In genomic region chr9:122256206-122256605, GRCh38 we compare ENCODE assay signal across 26 cellular contexts. TPM values are rescaled to one million over a fixed set of nuclear protein-coding genes. Genes with fewer than 3 reads are reported as not detected.
DNase-seq lines count a peak whose midpoint lies in the region; ATAC-seq, FAIRE-seq and TF ChIP-seq lines count a peak whose summit lies in the region.
"Had no signal": no experiment of that assay in that cellular context is flagged by ENCODE, and none has a peak within 500 bp of the region (broad histone marks: within the 10 kb centered on the region; RNA-seq: fewer than 3 reads in every experiment).

No MANE protein-coding gene starts in this region.

- DNase-seq in MCF 10A (ENCODE audit: unreplicated experiment) = no peak
- DNase-seq in mammary epithelial cell = no peak
- DNase-seq in GM23338 (ENCODE audit: low spot score) = no peak
- no peak for DNase-seq in Panc1 (ENCODE audit: low read depth, low spot score)
- no peak for DNase-seq in K562 (ENCODE audit: extremely low read depth in 1 of 4, low spot score in 3 of 4)
- no peak for DNase-seq in trophoblast cell
- DNase-seq in KG1 (lab: John Stamatoyannopoulos, UW) = no peak
- DNase-seq in dedifferentiated amniotic fluid mesenchymal stem cell (ENCODE audit: extremely low spot score) = no peak
- DNase-seq: 8988T; ACHN; AML-193; BE2C; Calu3; CD4-positive, alpha-beta T cell; COR-L47; DMS53; DMS79 treated with DMSO at 0.1 percent for 48 hours; GF-D8; GOT3 had no signal

- H3K36me3 Mint-ChIP-seq in MCF 10A (ENCODE audit: insufficient read depth, unreplicated experiment) (peaks cover 76% of the 10 kb centered on the region), GM23338 (ENCODE audit: low read depth) (peaks cover 23% of the 10 kb centered on the region)

- no peak overlapping the region for H3K23ac ChIP-seq in trophoblast cell (ENCODE audit: low read length)

- WGBS in mammary epithelial cell (ENCODE audit: low coverage, missing lambda C conversion rate) = 81% methylated on average over 5 of the region's 5 CpGs
- WGBS in K562 (ENCODE audit: insufficient coverage, low coverage, missing lambda C conversion rate) = 71% methylated on average over 5 of the region's 5 CpGs
- WGBS in trophoblast cell (ENCODE audit: extremely low coverage, insufficient coverage, insufficient read length) = 100% methylated on average over 1 of the region's 5 CpGs

- ATAC-seq in GM23338 (no peak), Panc1 (no peak), K562 (no peak)
- ATAC-seq: A549, HCT116 had no signal

- H3F3A ChIP-seq in GM23338 (replicated peaks; ENCODE audit: low read depth) = no peaks in the 10 kb centered on the region; the same call in 1 of the 2 replicates

- POLR2A ChIA-PET in MCF 10A (lab: Yijun Ruan, JAX) = interaction anchor here (0.7 to 1.3 kb wide), 2 partner anchors 9 to 24 kb away, joined by 3 to 5 read pairs; partner anchors contain the start of genes MRRF and RBM18
- POLR2A ChIA-PET in Panc1 (lab: Charles Lee) = interaction anchor here (0.6 kb wide), 1 partner anchor 10 kb away, joined by 3 read pairs; no protein-coding TSS in a partner anchor
- POLR2A ChIA-PET in K562 (lab: Yijun Ruan, JAX) = interaction anchor here (2.7 to 3.3 kb wide), 2 partner anchors 8 to 12 kb away, joined by 17 to 18 read pairs; partner anchors contain the start of genes MRRF and RBM18

- no peak for TF ChIP-seq EP300 in K562 (IDR thresholded peaks at IDR 0.05; ENCODE audit: low read length)

- in situ Hi-C loops in mammary epithelial cell (cut with MboI; ENCODE audit: low sequenced_read_pairs in 2 of 2) = no loop called here
- in situ Hi-C loops in Panc1 (cut with HindIII; ENCODE audit: low pct_unique_long_range_greater_than_20kb, low sequenced_read_pairs) = no loop called here
- in situ Hi-C loops in K562 (cut with MboI) = no loop called here

- H3K9ac ChIP-seq in mammary epithelial cell (ENCODE audit: insufficient read depth, low read length) = no peak overlapping the region
- no peak overlapping the region for H3K9ac ChIP-seq in K562 (ENCODE audit: insufficient read depth in 1 of 2, low read depth in 2 of 2, low read length in 2 of 2)
- no peak overlapping the region for H3K9ac ChIP-seq in trophoblast cell (ENCODE audit: low read length)
- H3K9ac ChIP-seq: BLaER1 treated with 17β-estradiol and CSF1 and Interleukin-3, amounts not matched to agents 10 nM and 100 nM had no signal

- no peaks in the 10 kb centered on the region for H3K79me1 ChIP-seq in trophoblast cell (ENCODE audit: low read length)

- H3K79me2 ChIP-seq in mammary epithelial cell (ENCODE audit: insufficient read depth, low read length) (peaks cover 84% of the 10 kb centered on the region), GM23338 (replicated peaks; ENCODE audit: insufficient read depth) (peaks cover 12% of the 10 kb centered on the region), K562 (ENCODE audit: control insufficient read depth, insufficient read depth, low read length) (peaks cover 54% of the 10 kb centered on the region), trophoblast cell (ENCODE audit: control insufficient read depth, insufficient read depth, low read length, poor library complexity) (no peaks in the 10 kb centered on the region)

- H3K27ac ChIP-seq in mammary epithelial cell (ENCODE audit: insufficient read depth, low read depth, low read length) (no peak overlapping the region), GM23338 (ENCODE audit: low read depth) (0 out of 2 replicates have a peak overlapping the region, but pooled peaks have one; percentile 12), Panc1 (ENCODE audit: low read length) (no peak overlapping the region), K562 (ENCODE audit: extremely low read depth, low read depth, low read length) (peak overlapping the region; percentile 23; the same call in 1 of the 3 replicates), trophoblast cell (ENCODE audit: low read depth, low read length) (no peak overlapping the region)
- H3K27ac ChIP-seq: A549; BLaER1 treated with 17β-estradiol and CSF1 and Interleukin-3, amounts not matched to agents 10 nM and 100 nM had no signal

- no peak for TF ChIP-seq POLR2A in K562 (conservative IDR thresholded peaks at IDR 0.05)

- no peak overlapping the region for H4K8ac ChIP-seq in trophoblast cell (ENCODE audit: low read depth, low read length)

- H2AFZ ChIP-seq in mammary epithelial cell (ENCODE audit: low read depth, low read length) (no peak overlapping the region), GM23338 (no peak overlapping the region), K562 (ENCODE audit: low read depth, low read length) (no peak overlapping the region), trophoblast cell (ENCODE audit: insufficient read depth, low read length, poor library complexity) (no peak overlapping the region)

- no peak overlapping the region for H2BK120ac ChIP-seq in trophoblast cell (ENCODE audit: insufficient read depth, low read length, poor library complexity)

- no peak overlapping the region for H2BK5ac ChIP-seq in trophoblast cell (ENCODE audit: low read depth, low read length, poor library complexity)

- H3K27me3 ChIP-seq in mammary epithelial cell (ENCODE audit: insufficient read depth, low read length) = no peaks in the 10 kb centered on the region
- no peaks in the 10 kb centered on the region for H3K27me3 ChIP-seq in GM23338 (ENCODE audit: insufficient read depth)
- no peaks in the 10 kb centered on the region for H3K27me3 ChIP-seq in Panc1 (ENCODE audit: control insufficient read depth, insufficient read depth, low read length)
- no peaks in the 10 kb centered on the region for H3K27me3 ChIP-seq in K562 (ENCODE audit: control insufficient read depth in 2 of 2, insufficient read depth in 2 of 2, low read length in 2 of 2)
- no peaks in the 10 kb centered on the region for H3K27me3 ChIP-seq in trophoblast cell (ENCODE audit: insufficient read depth, low read length)
- H3K27me3 ChIP-seq: BE2C; BLaER1 treated with 17β-estradiol and CSF1 and Interleukin-3, amounts not matched to agents 10 nM and 100 nM had no signal

- no peaks in the 10 kb centered on the region for H3K9me2 ChIP-seq in GM23338 (ENCODE audit: insufficient read depth)

- H4K12ac ChIP-seq in trophoblast cell (ENCODE audit: low read depth, low read length) = no peak overlapping the region

- H3K18ac ChIP-seq in trophoblast cell (ENCODE audit: low read length) = no peak overlapping the region

- no peak overlapping the region for H3K14ac ChIP-seq in trophoblast cell (ENCODE audit: low read length)

- no peak overlapping the region for H4K91ac ChIP-seq in trophoblast cell (ENCODE audit: low read depth, low read length)

- no TSS peak for BruUV-seq in MCF 10A (replicated peaks; lab: Mats Ljungman, UMichigan)
- BruUV-seq in mammary epithelial cell (replicated peaks; lab: Mats Ljungman, UMichigan) = no TSS peak
- TSS peak; percentile 20 for BruUV-seq in Panc1 (replicated peaks; lab: Mats Ljungman, UMichigan)
- BruUV-seq in K562 (replicated peaks; lab: Mats Ljungman, UMichigan) = no TSS peak

- H3K4me3 ChIP-seq in mammary epithelial cell (replicated peaks in 1 of 3; ENCODE audit: insufficient read depth in 1 of 3, low read depth in 2 of 3, low read length in 3 of 3) (no peak overlapping the region), GM23338 (no peak overlapping the region), Panc1 (ENCODE audit: low read depth in 2 of 2, low read length in 2 of 2) (no peak overlapping the region), K562 (no peak overlapping the region), trophoblast cell (ENCODE audit: low read depth, low read length) (no peak overlapping the region)
- H3K4me3 ChIP-seq: A549; BLaER1 treated with 17β-estradiol and CSF1 and Interleukin-3, amounts not matched to agents 10 nM and 100 nM had no signal

- no peak overlapping the region for H3K4ac ChIP-seq in trophoblast cell (ENCODE audit: low read depth, low read length)

- H3K9me3 ChIP-seq in mammary epithelial cell (replicated peaks; ENCODE audit: insufficient read depth, low read length) (no peaks in the 10 kb centered on the region), Panc1 (ENCODE audit: control insufficient read depth, insufficient read depth, low read depth, low read length) (no peaks in the 10 kb centered on the region), K562 (replicated peaks; ENCODE audit: control insufficient read depth, insufficient read depth, low read depth, low read length) (no peaks in the 10 kb centered on the region), trophoblast cell (ENCODE audit: insufficient read depth, low read depth, low read length) (no peaks in the 10 kb centered on the region)
- H3K9me3 ChIP-seq: A549; BE2C; BLaER1 treated with 17β-estradiol and CSF1 and Interleukin-3, amounts not matched to agents 10 nM and 100 nM had no signal

- H3K9me3 Mint-ChIP-seq in MCF 10A (ENCODE audit: unreplicated experiment) (no peaks in the 10 kb centered on the region), GM23338 (no peaks in the 10 kb centered on the region)
- H3K9me3 Mint-ChIP-seq: CD14-positive monocyte; CD4-positive, alpha-beta T cell had no signal

- no peak for FAIRE-seq in K562 (lab: Jason Lieb, UNC)
- FAIRE-seq: A549, GM12891, GM18507, H54 had no signal

- H3K27me3 Mint-ChIP-seq in MCF 10A (ENCODE audit: insufficient read depth, unreplicated experiment) (no peaks in the 10 kb centered on the region), GM23338 (ENCODE audit: insufficient read depth, low read depth, poor library complexity) (peaks cover 1% of the 10 kb centered on the region)
- H3K27me3 Mint-ChIP-seq: CD4-positive, alpha-beta T cell had no signal

- H3K4me3 Mint-ChIP-seq in MCF 10A (ENCODE audit: unreplicated experiment) (no peak overlapping the region), GM23338 (no peak overlapping the region)
- H3K4me3 Mint-ChIP-seq: CD14-positive monocyte; CD4-positive, alpha-beta T cell had no signal

- peaks cover 22% of the 10 kb centered on the region for H3K36me3 ChIP-seq in mammary epithelial cell (ENCODE audit: insufficient read depth, low read length)
- peaks cover 14% of the 10 kb centered on the region; the same call in 1 of the 2 replicates for H3K36me3 ChIP-seq in GM23338 (ENCODE audit: insufficient read depth)
- peaks cover 10% of the 10 kb centered on the region for H3K36me3 ChIP-seq in Panc1 (ENCODE audit: control insufficient read depth, insufficient read depth, low read length)
- peaks cover 77% of the 10 kb centered on the region for H3K36me3 ChIP-seq in K562 (ENCODE audit: control insufficient read depth, insufficient read depth, low read length)
- H3K36me3 ChIP-seq in trophoblast cell (ENCODE audit: control insufficient read depth in 1 of 2, insufficient read depth in 2 of 2, low read length in 2 of 2) = peaks cover 7 to 10% of the 10 kb centered on the region in 2 experiments

- H3K4me1 Mint-ChIP-seq in MCF 10A (ENCODE audit: insufficient read depth, unreplicated experiment) (peaks cover 5% of the 10 kb centered on the region), GM23338 (peaks cover 29% of the 10 kb centered on the region)
- H3K4me1 Mint-ChIP-seq: CD14-positive monocyte had no signal

- no peak overlapping the region for H2BK12ac ChIP-seq in trophoblast cell (ENCODE audit: low read length)

- no peak overlapping the region for H2AK5ac ChIP-seq in trophoblast cell (ENCODE audit: low read length)

- dilution Hi-C loops in mammary epithelial cell (cut with HindIII; ENCODE audit: low sequenced_read_pairs) = no loop called here

- no peaks in the 10 kb centered on the region for H3K9me1 ChIP-seq in K562 (ENCODE audit: control insufficient read depth, insufficient read depth, low read length)

- H3K4me1 ChIP-seq in mammary epithelial cell (ENCODE audit: insufficient read depth, low read length) = no peaks in the 10 kb centered on the region
- H3K4me1 ChIP-seq in GM23338 (ENCODE audit: insufficient read depth) = peaks cover 52% of the 10 kb centered on the region
- no peaks in the 10 kb centered on the region for H3K4me1 ChIP-seq in Panc1 (ENCODE audit: control insufficient read depth, insufficient read depth, low read length)
- peaks cover 9 to 38% of the 10 kb centered on the region in 2 experiments for H3K4me1 ChIP-seq in K562 (replicated peaks in 1 of 2; ENCODE audit: control insufficient read depth in 2 of 2, insufficient read depth in 2 of 2, low read length in 2 of 2)
- H3K4me1 ChIP-seq in trophoblast cell (ENCODE audit: control insufficient read depth in 1 of 2, insufficient read depth in 2 of 2, low read length in 2 of 2) = no peaks in the 10 kb centered on the region
- H3K4me1 ChIP-seq: A549 had no signal

- TF ChIP-seq CTCF in MCF 10A (IDR thresholded peaks at IDR 0.05; ENCODE audit: unreplicated experiment) (no peak), mammary epithelial cell (conservative IDR thresholded peaks at IDR 0.05 in 1 of 2, IDR thresholded peaks at IDR 0.05 in 1 of 2; ENCODE audit: extremely low read depth in 1 of 2, insufficient read depth in 1 of 2, low read depth in 1 of 2, low read length in 2 of 2) (no peak), GM23338 (conservative IDR thresholded peaks at IDR 0.05; ENCODE audit: low read depth in 2 of 2) (no peak), Panc1 (IDR thresholded peaks at IDR 0.05) (no peak), K562 (IDR thresholded peaks at IDR 0.05 in 2 of 3, conservative IDR thresholded peaks at IDR 0.05 in 1 of 3; ENCODE audit: insufficient read depth in 2 of 3, low read depth in 1 of 3, low read length in 3 of 3) (no peak)

- CTCF ChIA-PET in MCF 10A (lab: Yijun Ruan, JAX) (interaction anchor here (0.5 kb wide), 1 partner anchor 296 kb away, joined by 4 read pairs; no protein-coding TSS in a partner anchor), mammary epithelial cell (lab: Charles Lee; ENCODE audit: low non-redundant PET) (no interaction called here), Panc1 (lab: Charles Lee) (no interaction called here), K562 (lab: Yijun Ruan, JAX; ENCODE audit: low intra/inter-chr PET ratio) (no interaction called here)

- H3K4me2 ChIP-seq in mammary epithelial cell (ENCODE audit: insufficient read depth, low read depth, low read length) = no peak overlapping the region
- H3K4me2 ChIP-seq in GM23338 = 0 out of 2 replicates have a peak overlapping the region, but pooled peaks have one; percentile 9
- H3K4me2 ChIP-seq in K562 (ENCODE audit: insufficient read depth, low read length) = no peak overlapping the region
- no peak overlapping the region for H3K4me2 ChIP-seq in trophoblast cell (ENCODE audit: low read length)
- H3K4me2 ChIP-seq: A549; BLaER1 treated with 17β-estradiol and CSF1 and Interleukin-3, amounts not matched to agents 10 nM and 100 nM had no signal

- H3K27ac Mint-ChIP-seq in MCF 10A (ENCODE audit: low read depth, unreplicated experiment) (peak overlapping the region; percentile 29), GM23338 (0 out of 2 replicates have a peak overlapping the region, but pooled peaks have one; percentile 1)
- H3K27ac Mint-ChIP-seq: CD4-positive, alpha-beta T cell had no signal

- no peaks in the 10 kb centered on the region for H4K20me1 ChIP-seq in mammary epithelial cell (ENCODE audit: insufficient read depth, low read length)
- H4K20me1 ChIP-seq in GM23338 (replicated peaks; ENCODE audit: insufficient read depth) = no peaks in the 10 kb centered on the region
- no peaks in the 10 kb centered on the region for H4K20me1 ChIP-seq in K562 (replicated peaks; ENCODE audit: control insufficient read depth, insufficient read depth, low read length)

- intact Hi-C loops in MCF 10A (cut with micrococcal nuclease) (no loop called here), mammary epithelial cell (cut with micrococcal nuclease) (no loop called here), Panc1 (cut with micrococcal nuclease; ENCODE audit: unreplicated experiment) (no loop called here), K562 (cut with micrococcal nuclease) (no loop called here)

- TF ChIP-seq RAD21 in K562 (CRISPR knock-in tag; conservative IDR thresholded peaks at IDR 0.05 in 1 of 2, IDR thresholded peaks at IDR 0.05 in 1 of 2) = no peak

RNA-seq across cellular contexts. Expression of gene RBM18, which starts 8.4 kb away (rescaled TPM):
- total RNA-seq in MCF 10A (2022) = 39.9 and 44.4 TPM in 2 replicates
- total RNA-seq in mammary epithelial cell = 10 to 100 TPM; 14.3 to 39.7 TPM
- 22.6 TPM for polyA plus RNA-seq in mammary epithelial cell
- 22.0 TPM for polyA minus RNA-seq in mammary epithelial cell
- 9.3 and 9.9 TPM in 2 replicates for total RNA-seq in GM23338 (2014; rRNA removed; shearing (Covaris generic))
- 23.2 and 25.5 TPM in 2 replicates for polyA plus RNA-seq in GM23338 (2016; fragmentation: Nextera tagmentation; extraction: Ambion mirVana)
- 19.2 TPM for total RNA-seq in Panc1 (2021; ENCODE audit: unreplicated experiment)
- 17.7 TPM for polyA plus RNA-seq in Panc1 (2012; ENCODE audit: insufficient read length)
- 4.5 and 12.6 TPM in 2 replicates for total RNA-seq in K562 (2011; cell fraction: chromatin; rRNA removed; ENCODE audit: low replicate concordance)
- total RNA-seq in K562 (2011; cell fraction: nucleolus; rRNA removed) = 3.5 and 3.7 TPM in 2 replicates
- 5.8 and 9.0 TPM in 2 replicates for total RNA-seq in K562 (2011; cell fraction: nucleoplasm; rRNA removed)
- 7.4 and 7.9 TPM in 2 replicates for total RNA-seq in K562 (2014; rRNA removed)
- 24.5 and 25.2 TPM in 2 replicates for total RNA-seq in K562 (2014; rRNA removed; fragmentation: Illumina TruSeq; extraction: Trizol)
- total RNA-seq in K562 (2015; rRNA removed; fragmentation: Illumina TruSeq; extraction: Trizol) = 14.6 and 16.3 TPM in 2 replicates
- 34.0 and 36.4 TPM in 2 replicates for total RNA-seq in K562 (2021)
- 46.5 and 61.7 TPM in 2 replicates for polyA plus RNA-seq in K562 (2011; rRNA removed)
- 8.2 and 10.9 TPM in 2 replicates for polyA plus RNA-seq in K562 (2011; cell fraction: cytosol; rRNA removed)
- 6.1 and 11.3 TPM in 2 replicates for polyA plus RNA-seq in K562 (2011; cell fraction: nucleus; rRNA removed)
- polyA plus RNA-seq in K562 (2012) = 22.9 and 29.0 TPM in 2 replicates
- 39.6 and 41.8 TPM in 2 replicates for polyA plus RNA-seq in K562 (2014; fragmentation: Illumina TruSeq; extraction: Trizol)
- polyA plus RNA-seq in K562 (2014; fragmentation: Nextera tagmentation; extraction: Ambion mirVana) = 10 to 100 TPM; 84.1 to 86.3 TPM
- 20.0 and 26.5 TPM in 2 replicates for polyA plus RNA-seq in K562 (2014; rRNA removed)
- polyA minus RNA-seq in K562 (2011; rRNA and poly(A)+ RNA removed) = 29.0 and 32.7 TPM in 2 replicates
- 6.8 and 12.9 TPM in 2 replicates for polyA minus RNA-seq in K562 (2011; cell fraction: cytosol; rRNA and poly(A)+ RNA removed)
- polyA minus RNA-seq in K562 (2011; cell fraction: nucleus; rRNA and poly(A)+ RNA removed) = 2.4 and 4.9 TPM in 2 replicates
- 13.9 and 15.2 TPM in 2 replicates for polyA plus RNA-seq in trophoblast cell (2013)

RNA-seq across cellular contexts. Expression of gene MRRF, which starts 8.5 kb away (rescaled TPM):
- 73.0 and 90.3 TPM in 2 replicates for total RNA-seq in MCF 10A (2022)
- total RNA-seq in mammary epithelial cell = 10 to 100 TPM; 43.0 to 52.0 TPM
- 65.8 TPM for polyA plus RNA-seq in mammary epithelial cell
- 33.9 TPM for polyA minus RNA-seq in mammary epithelial cell
- total RNA-seq in GM23338 (2014; rRNA removed; shearing (Covaris generic)) = 31.5 and 32.7 TPM in 2 replicates
- 25.1 and 27.8 TPM in 2 replicates for polyA plus RNA-seq in GM23338 (2016; fragmentation: Nextera tagmentation; extraction: Ambion mirVana)
- total RNA-seq in Panc1 (2021; ENCODE audit: unreplicated experiment) = 28.4 TPM
- polyA plus RNA-seq in Panc1 (2012; ENCODE audit: insufficient read length) = 12.0 TPM
- 118 and 197 TPM in 2 replicates for total RNA-seq in K562 (2011; cell fraction: chromatin; rRNA removed; ENCODE audit: low replicate concordance)
- 66.7 and 74.3 TPM in 2 replicates for total RNA-seq in K562 (2011; cell fraction: nucleolus; rRNA removed)
- total RNA-seq in K562 (2011; cell fraction: nucleoplasm; rRNA removed) = 91.3 and 97.5 TPM in 2 replicates
- 53.6 and 57.9 TPM in 2 replicates for total RNA-seq in K562 (2014; rRNA removed)
- total RNA-seq in K562 (2014; rRNA removed; fragmentation: Illumina TruSeq; extraction: Trizol) = 81.2 and 89.5 TPM in 2 replicates
- 65.7 and 70.8 TPM in 2 replicates for total RNA-seq in K562 (2015; rRNA removed; fragmentation: Illumina TruSeq; extraction: Trizol)
- 49.0 and 55.0 TPM in 2 replicates for total RNA-seq in K562 (2021)
- polyA plus RNA-seq in K562 (2011; rRNA removed) = 101 and 105 TPM in 2 replicates
- polyA plus RNA-seq in K562 (2011; cell fraction: cytosol; rRNA removed) = 32.0 and 54.7 TPM in 2 replicates
- 155 and 246 TPM in 2 replicates for polyA plus RNA-seq in K562 (2011; cell fraction: nucleus; rRNA removed)
- polyA plus RNA-seq in K562 (2012) = 45.7 and 52.4 TPM in 2 replicates
- 81.3 and 93.1 TPM in 2 replicates for polyA plus RNA-seq in K562 (2014; fragmentation: Illumina TruSeq; extraction: Trizol)
- 10 to 100 TPM; 78.6 to 95.1 TPM for polyA plus RNA-seq in K562 (2014; fragmentation: Nextera tagmentation; extraction: Ambion mirVana)
- polyA plus RNA-seq in K562 (2014; rRNA removed) = 80.2 and 86.8 TPM in 2 replicates
- 103 and 108 TPM in 2 replicates for polyA minus RNA-seq in K562 (2011; rRNA and poly(A)+ RNA removed)
- polyA minus RNA-seq in K562 (2011; cell fraction: cytosol; rRNA and poly(A)+ RNA removed) = 34.3 and 46.7 TPM in 2 replicates
- polyA minus RNA-seq in K562 (2011; cell fraction: nucleus; rRNA and poly(A)+ RNA removed) = 56.1 and 91.1 TPM in 2 replicates
- polyA plus RNA-seq in trophoblast cell (2013) = 27.8 and 29.1 TPM in 2 replicates

RNA-seq across cellular contexts. Expression of gene LHX6, which starts 27.4 kb away (rescaled TPM):
- total RNA-seq in MCF 10A (2022) (0.26 TPM in 1 of 2 replicates, not detected in the other), mammary epithelial cell (10 to 100 TPM in 1 of 2 donors, 1 to 10 TPM in 1; 4.5 to 22.3 TPM), Panc1 (2021; ENCODE audit: unreplicated experiment) (0.62 TPM), K562 (2014; rRNA removed) (16.3 and 23.8 TPM in 2 replicates), K562 (2014; rRNA removed; fragmentation: Illumina TruSeq; extraction: Trizol) (5.1 and 5.4 TPM in 2 replicates), K562 (2015; rRNA removed; fragmentation: Illumina TruSeq; extraction: Trizol) (7.1 and 8.3 TPM in 2 replicates), K562 (2021) (13.4 and 14.0 TPM in 2 replicates)
- polyA plus RNA-seq in mammary epithelial cell (3.0 TPM), GM23338 (2016; fragmentation: Nextera tagmentation; extraction: Ambion mirVana) (1.2 and 1.3 TPM in 2 replicates), K562 (2011; rRNA removed) (7.9 and 9.4 TPM in 2 replicates), K562 (2014; fragmentation: Illumina TruSeq; extraction: Trizol) (9.5 and 14.8 TPM in 2 replicates), K562 (2014; fragmentation: Nextera tagmentation; extraction: Ambion mirVana) (1 to 10 TPM; 2.8 to 3.4 TPM), K562 (2014; rRNA removed) (12.0 and 20.9 TPM in 2 replicates)
- 0.83 TPM for polyA minus RNA-seq in mammary epithelial cell
- total RNA-seq in GM23338 (2014; rRNA removed; shearing (Covaris generic)) = 1.0 and 1.3 TPM in 2 replicates
- polyA plus RNA-seq in Panc1 (2012; ENCODE audit: insufficient read length) = 0.40 TPM
- 9.0 and 14.1 TPM in 2 replicates for total RNA-seq in K562 (2011; cell fraction: chromatin; rRNA removed; ENCODE audit: low replicate concordance)
- total RNA-seq in K562 (2011; cell fraction: nucleolus; rRNA removed) = 10.5 and 14.0 TPM in 2 replicates
- total RNA-seq in K562 (2011; cell fraction: nucleoplasm; rRNA removed) = 10.1 and 17.3 TPM in 2 replicates
- polyA plus RNA-seq in K562 (2011; cell fraction: cytosol; rRNA removed) = 7.8 and 18.0 TPM in 2 replicates
- 10.5 and 16.5 TPM in 2 replicates for polyA plus RNA-seq in K562 (2011; cell fraction: nucleus; rRNA removed)
- 5.0 and 9.0 TPM in 2 replicates for polyA plus RNA-seq in K562 (2012)
- polyA minus RNA-seq in K562 (2011; rRNA and poly(A)+ RNA removed) = 5.1 and 5.6 TPM in 2 replicates
- polyA minus RNA-seq in K562 (2011; cell fraction: cytosol; rRNA and poly(A)+ RNA removed) = 4.7 and 8.4 TPM in 2 replicates
- 5.2 and 6.5 TPM in 2 replicates for polyA minus RNA-seq in K562 (2011; cell fraction: nucleus; rRNA and poly(A)+ RNA removed)
- polyA plus RNA-seq in trophoblast cell (2013) = 0.04 and 0.07 TPM in 2 replicates
- total RNA-seq: CD4-positive, alpha-beta T cell had no signal
- polyA plus RNA-seq: CD14-positive monocyte had no signal

Comparison
In these comparisons a context has a peak if more than half of its experiments do, and no peak if none do; other contexts are left out.
1. H3K27ac ChIP-seq: peak in GM23338 (single experiment) and K562 (single experiment); none in mammary epithelial cell (single experiment), Panc1 (single experiment) and trophoblast cell (single experiment).